ENCODE assay signal across 9 cellular contexts in genomic region chr3:145094355-145094941, GRCh38.
DNase-seq lines count a peak whose midpoint lies in the region; ATAC-seq and TF ChIP-seq lines count a peak whose summit lies in the region.
"Had no signal": no experiment of that assay in that cellular context is flagged by ENCODE, and none has a peak within 500 bp of the region (broad histone marks: within the 10 kb centered on the region; RNA-seq: fewer than 3 reads in every experiment).

No MANE protein-coding gene starts in this region.

- WGBS in gastroesophageal sphincter (ENCODE audit: low coverage in 1 of 2), 2 donors = 8 to 36% methylated on average over 3 of the region's 3 CpGs

- H3K9ac ChIP-seq in PC-3 (ENCODE audit: low read length) = no peak overlapping the region

- H3K27ac ChIP-seq in PC-3 (ENCODE audit: low read length) = no peak overlapping the region
- no peak overlapping the region for H3K27ac ChIP-seq in gastroesophageal sphincter

- no peaks in the 10 kb centered on the region for H3K9me2 ChIP-seq in PC-3 (replicated peaks; ENCODE audit: low read length)

- no peak for TF ChIP-seq POLR2A in gastroesophageal sphincter (IDR thresholded peaks at IDR 0.05)

- no peaks in the 10 kb centered on the region for H3F3A ChIP-seq in PC-3 (ENCODE audit: low read length, unreplicated experiment)

- no peaks in the 10 kb centered on the region for H4K20me1 ChIP-seq in PC-3 (ENCODE audit: low read length)

- TF ChIP-seq CTCF in PC-3 (conservative IDR thresholded peaks at IDR 0.05; ENCODE audit: low read depth, low read length) (no peak), gastroesophageal sphincter (IDR thresholded peaks at IDR 0.05) (no peak), CD14-positive monocyte (IDR thresholded peaks at IDR 0.05) (no peak)

- no peaks in the 10 kb centered on the region for H3K36me3 Mint-ChIP-seq in naive thymus-derived CD8-positive, alpha-beta T cell
- no peaks in the 10 kb centered on the region for H3K36me3 Mint-ChIP-seq in CD14-positive monocyte
- H3K36me3 Mint-ChIP-seq: activated naive CD8-positive, alpha-beta T cell had no signal

- no peak overlapping the region for H3K4me2 ChIP-seq in PC-3 (ENCODE audit: low read length)

- H3K4me1 Mint-ChIP-seq in naive thymus-derived CD8-positive, alpha-beta T cell = no peaks in the 10 kb centered on the region
- H3K4me1 Mint-ChIP-seq in CD14-positive monocyte = no peaks in the 10 kb centered on the region

- H3K27me3 ChIP-seq in PC-3 (ENCODE audit: low read length) (no peaks in the 10 kb centered on the region), gastroesophageal sphincter (no peaks in the 10 kb centered on the region)

- intact Hi-C loops in PC-3 (cut with micrococcal nuclease) (no loop called here), posterior vena cava (cut with DNase I) (no loop called here), CD14-positive monocyte (cut with micrococcal nuclease) (no loop called here)

- H3K4me1 ChIP-seq in PC-3 (ENCODE audit: insufficient read depth, low read length) (no peaks in the 10 kb centered on the region), gastroesophageal sphincter (no peaks in the 10 kb centered on the region)

- no peaks in the 10 kb centered on the region for H3K79me2 ChIP-seq in PC-3 (ENCODE audit: low read length)

- peaks cover 0 to 10% (median 0%) of the 10 kb centered on the region in 9 donors for H3K9me3 Mint-ChIP-seq in naive thymus-derived CD8-positive, alpha-beta T cell
- H3K9me3 Mint-ChIP-seq in CD14-positive monocyte = peaks cover 0 to 3% (median 0%) of the 10 kb centered on the region in 7 donors

- POLR2A ChIA-PET in PC-3 (lab: Charles Lee; ENCODE audit: unreplicated experiment) = no interaction called here
- POLR2A ChIA-PET in naive thymus-derived CD8-positive, alpha-beta T cell (lab: Charles Lee) = no interaction called here

- H3K4me3 ChIP-seq in PC-3 (ENCODE audit: low read length) (no peak overlapping the region), gastroesophageal sphincter (no peak overlapping the region)

- ATAC-seq in GM19023 (IDR thresholded peaks at IDR 0.05; ENCODE audit: unreplicated experiment) (peak; percentile 94), HG03097 (IDR thresholded peaks at IDR 0.05; ENCODE audit: low FRiP score, unreplicated experiment) (peak; percentile 89), PC-3 (peak; percentile 69), gastroesophageal sphincter (peak; percentile 46)
- ATAC-seq in naive thymus-derived CD8-positive, alpha-beta T cell = no peak

- DNase-seq in AG08396 (ENCODE audit: low spot score) = peak; percentile 18
- peak; percentile 55 for DNase-seq in PC-3
- no peak for DNase-seq in naive thymus-derived CD8-positive, alpha-beta T cell
- DNase-seq in posterior vena cava (ENCODE audit: low spot score) = no peak
- DNase-seq in CD14-positive monocyte (ENCODE audit: low spot score) = no peak

- no peaks in the 10 kb centered on the region for H3K27me3 Mint-ChIP-seq in naive thymus-derived CD8-positive, alpha-beta T cell
- H3K27me3 Mint-ChIP-seq in CD14-positive monocyte (ENCODE audit: low read depth in 3 of 3) = peaks cover 0 to 1% (median 0%) of the 10 kb centered on the region in 3 donors
- H3K27me3 Mint-ChIP-seq: activated naive CD8-positive, alpha-beta T cell had no signal

- H3K27ac Mint-ChIP-seq in naive thymus-derived CD8-positive, alpha-beta T cell = no peak overlapping the region
- H3K27ac Mint-ChIP-seq in CD14-positive monocyte = no peak overlapping the region
- H3K27ac Mint-ChIP-seq: activated naive CD8-positive, alpha-beta T cell had no signal

- no peaks in the 10 kb centered on the region for H3K36me3 ChIP-seq in PC-3 (ENCODE audit: low read depth, low read length)
- no peaks in the 10 kb centered on the region for H3K36me3 ChIP-seq in gastroesophageal sphincter

- H2AFZ ChIP-seq in PC-3 (ENCODE audit: low read length) = no peak overlapping the region

- no peak overlapping the region for H3K4me3 Mint-ChIP-seq in naive thymus-derived CD8-positive, alpha-beta T cell
- no peak overlapping the region for H3K4me3 Mint-ChIP-seq in CD14-positive monocyte
- H3K4me3 Mint-ChIP-seq: activated naive CD8-positive, alpha-beta T cell had no signal

- H3K9me3 ChIP-seq in PC-3 (ENCODE audit: low read length) (no peaks in the 10 kb centered on the region), gastroesophageal sphincter (no peaks in the 10 kb centered on the region)

- TF ChIP-seq EP300 in gastroesophageal sphincter (IDR thresholded peaks at IDR 0.05) = no peak

- CTCF ChIA-PET in PC-3 (lab: Charles Lee) = interaction anchor here (0.5 kb wide), 1 partner anchor 1114 kb away, joined by 3 read pairs; no protein-coding TSS in a partner anchor

- no TSS peak for BruUV-seq in PC-3 (replicated peaks; lab: Mats Ljungman, UMichigan)

Comparison
In these comparisons a context has a peak if more than half of its experiments do, and no peak if none do; other contexts are left out.
1. DNase-seq: peak in AG08396 (single experiment) and PC-3 (single experiment); none in naive thymus-derived CD8-positive, alpha-beta T cell (0 of 10), posterior vena cava (single experiment) and CD14-positive monocyte (single experiment).
2. ATAC-seq: peak in GM19023 (single experiment), HG03097 (single experiment), PC-3 (single experiment) and gastroesophageal sphincter (single experiment); none in naive thymus-derived CD8-positive, alpha-beta T cell (0 of 2).